In genomic region chr10:128091636-128092210, GRCh38 we compare ENCODE assay signal across 18 cellular contexts.
"Had no signal": no experiment of that assay in that cellular context is flagged by ENCODE, and none has a peak within 500 bp of the region (broad histone marks: within the 10 kb centered on the region; RNA-seq: fewer than 3 reads in every experiment).

No MANE protein-coding gene starts in this region.

- H3K27ac ChIP-seq: hepatocyte, thoracic aorta, upper lobe of right lung had no signal

- ATAC-seq: activated CD4-positive, CD25-positive, alpha-beta regulatory T cell treated with anti-CD3 and anti-CD28 coated beads, Interleukin-2, amount 50 U/mL, for 24 hours; activated T-cell treated with anti-CD3 and anti-CD28 coated beads, Interleukin-2, amount 50 U/mL, for 72 hours; stimulated activated naive B cell treated with anti-CD40 and anti-IgM and Interleukin-4, amounts not matched to agents 10 μg/mL and 1 μg/mL and 100 μg/mL, for 72 hours; upper lobe of right lung had no signal

- H3K9me3 ChIP-seq: thoracic aorta, upper lobe of right lung had no signal

- H3K4me3 ChIP-seq: hepatocyte, thoracic aorta, upper lobe of right lung had no signal

- H3K27me3 ChIP-seq: upper lobe of right lung had no signal

- H3K4me2 ChIP-seq: hepatocyte had no signal

- H3K27ac Mint-ChIP-seq: activated naive CD4-positive, alpha-beta T cell treated with anti-CD3 and anti-CD28 coated beads, Interleukin-2, amount 50 U/mL, for 24 hours; activated T-cell treated with anti-CD3 and anti-CD28 coated beads, Interleukin-2, amount 50 U/mL, for 72 hours; nephron; stimulated activated naive B cell treated with anti-CD40 and anti-IgM and Interleukin-4, amounts not matched to agents 10 μg/mL and 1 μg/mL and 100 μg/mL, for 72 hours; T-helper 1 cell treated with Interleukin-12 subunit alpha and Interleukin-12 subunit beta and Interleukin-4 antibody, amounts not matched to agents 30 μg/mL and 1 μg/mL, for 36 hours had no signal

- DNase-seq: activated CD4-positive, alpha-beta T cell treated with anti-CD3 and anti-CD28 coated beads, Interleukin-2, amount 50 U/mL, for 1 hour; activated effector memory CD4-positive, alpha-beta T cell treated with anti-CD3 and anti-CD28 coated beads, Interleukin-2, amount 50 U/mL, for 16 hours; activated T-cell treated with anti-CD3 and anti-CD28 coated beads, Interleukin-2, amount 50 U/mL, for 72 hours; dermis blood vessel endothelial cell; effector memory CD4-positive, alpha-beta T cell; kidney glomerular epithelial cell; mesenchymal stem cell; occipital lobe; posterior cingulate gyrus; retina; stimulated activated naive B cell treated with anti-CD40 and anti-IgM and Interleukin-4, amounts not matched to agents 10 μg/mL and 1 μg/mL and 100 μg/mL, for 72 hours; upper lobe of right lung had no signal

- H3K4me1 Mint-ChIP-seq: nephron had no signal

- H3K9me3 Mint-ChIP-seq: activated naive CD4-positive, alpha-beta T cell treated with anti-CD3 and anti-CD28 coated beads, Interleukin-2, amount 50 U/mL, for 24 hours; activated T-cell treated with anti-CD3 and anti-CD28 coated beads, Interleukin-2, amount 50 U/mL, for 72 hours; nephron; stimulated activated naive B cell treated with anti-CD40 and anti-IgM and Interleukin-4, amounts not matched to agents 10 μg/mL and 1 μg/mL and 100 μg/mL, for 72 hours; T-helper 1 cell treated with Interleukin-12 subunit alpha and Interleukin-12 subunit beta and Interleukin-4 antibody, amounts not matched to agents 30 μg/mL and 1 μg/mL, for 36 hours had no signal

- H3K79me2 ChIP-seq: hepatocyte had no signal

- H3K4me1 ChIP-seq: upper lobe of right lung had no signal

- H3K4me3 Mint-ChIP-seq: activated naive CD4-positive, alpha-beta T cell treated with anti-CD3 and anti-CD28 coated beads, Interleukin-2, amount 50 U/mL, for 24 hours; activated T-cell treated with anti-CD3 and anti-CD28 coated beads, Interleukin-2, amount 50 U/mL, for 72 hours; nephron; stimulated activated naive B cell treated with anti-CD40 and anti-IgM and Interleukin-4, amounts not matched to agents 10 μg/mL and 1 μg/mL and 100 μg/mL, for 72 hours; T-helper 1 cell treated with Interleukin-12 subunit alpha and Interleukin-12 subunit beta and Interleukin-4 antibody, amounts not matched to agents 30 μg/mL and 1 μg/mL, for 36 hours had no signal

- H3K36me3 Mint-ChIP-seq: activated naive CD4-positive, alpha-beta T cell treated with anti-CD3 and anti-CD28 coated beads, Interleukin-2, amount 50 U/mL, for 24 hours; stimulated activated naive B cell treated with anti-CD40 and anti-IgM and Interleukin-4, amounts not matched to agents 10 μg/mL and 1 μg/mL and 100 μg/mL, for 72 hours had no signal

- H3K27me3 Mint-ChIP-seq: activated naive CD4-positive, alpha-beta T cell treated with anti-CD3 and anti-CD28 coated beads, Interleukin-2, amount 50 U/mL, for 24 hours; stimulated activated naive B cell treated with anti-CD40 and anti-IgM and Interleukin-4, amounts not matched to agents 10 μg/mL and 1 μg/mL and 100 μg/mL, for 72 hours had no signal

- H3K36me3 ChIP-seq: thoracic aorta, upper lobe of right lung had no signal
